In genomic region chr20:17859002-17859615, GRCh38 we compare ENCODE assay signal across 1 cellular context.
TF ChIP-seq lines count a peak whose summit lies in the region.

No MANE protein-coding gene starts in this region.

TF ChIP-seq in HepG2, 621 proteins besides CTCF, POLR2A, EP300 and RAD21 (continued from another document and continues in another):
- TF ChIP-seq THAP9 (CRISPR knock-in tag; IDR thresholded peaks at IDR 0.05; ENCODE audit: borderline replicate concordance) = peak; percentile 91
- TF ChIP-seq ZNF20 (CRISPR knock-in tag; IDR thresholded peaks at IDR 0.05) = no peak
- TF ChIP-seq NKX3-1 (CRISPR knock-in tag; IDR thresholded peaks at IDR 0.05) = peak; percentile 99
- peak; percentile 96 for TF ChIP-seq MAX (IDR thresholded peaks at IDR 0.05)
- TF ChIP-seq ZFP36L2 (CRISPR knock-in tag; IDR thresholded peaks at IDR 0.05) = 0 out of 2 replicates have a peak, but pooled peaks have one; percentile 84
- peak; percentile 92; the same call in 1 of the 2 replicates for TF ChIP-seq FUBP1 (CRISPR knock-in tag; IDR thresholded peaks at IDR 0.05; ENCODE audit: borderline replicate concordance)
- no peak for TF ChIP-seq TBP (CRISPR knock-in tag; IDR thresholded peaks at IDR 0.05)
- TF ChIP-seq SRF (IDR thresholded peaks at IDR 0.05; ENCODE audit: low read depth, low read length) = peak; percentile 59; the same call in 1 of the 2 replicates
- 0 out of 2 replicates have a peak, but pooled peaks have one; percentile 41 for TF ChIP-seq TEF (CRISPR knock-in tag; IDR thresholded peaks at IDR 0.05)
- TF ChIP-seq CC2D1A (CRISPR knock-in tag; IDR thresholded peaks at IDR 0.05) = peak; percentile 99
- no peak for TF ChIP-seq ZNF382 (CRISPR knock-in tag; IDR thresholded peaks at IDR 0.05; ENCODE audit: borderline replicate concordance)
- TF ChIP-seq ZFX (CRISPR knock-in tag; IDR thresholded peaks at IDR 0.05; ENCODE audit: low read depth) = peak; percentile 88
- no peak; the same call in 1 of the 2 replicates for TF ChIP-seq E2F5 (CRISPR knock-in tag; conservative IDR thresholded peaks at IDR 0.05)
- TF ChIP-seq ARNT (IDR thresholded peaks at IDR 0.05) = no peak
- peak; percentile 97 for TF ChIP-seq ZSCAN31 (CRISPR knock-in tag; IDR thresholded peaks at IDR 0.05; ENCODE audit: low read depth)
- TF ChIP-seq ARHGAP35 (CRISPR knock-in tag; IDR thresholded peaks at IDR 0.05; ENCODE audit: borderline replicate concordance) = peak; percentile 85
- TF ChIP-seq RAD51 (IDR thresholded peaks at IDR 0.05; ENCODE audit: borderline replicate concordance) = no peak
- TF ChIP-seq MTF1 (CRISPR knock-in tag; IDR thresholded peaks at IDR 0.05) = no peak
- no peak; the same call in 1 of the 2 replicates for TF ChIP-seq ZNF704 (CRISPR knock-in tag; IDR thresholded peaks at IDR 0.05; ENCODE audit: borderline replicate concordance)
- TF ChIP-seq HIC2 (CRISPR knock-in tag; IDR thresholded peaks at IDR 0.05; ENCODE audit: low read depth) = peak; percentile 100
- TF ChIP-seq LBX2 (CRISPR knock-in tag; IDR thresholded peaks at IDR 0.05; ENCODE audit: borderline replicate concordance) = peak; percentile 17; the same call in 1 of the 2 replicates
- TF ChIP-seq DMAP1 (CRISPR knock-in tag; IDR thresholded peaks at IDR 0.05) = peak; percentile 94
- peak; percentile 95 for TF ChIP-seq IKZF4 (CRISPR knock-in tag; IDR thresholded peaks at IDR 0.05; ENCODE audit: borderline replicate concordance, low read depth, not compliant biosample characterization)
- peak; percentile 95 for TF ChIP-seq ZNF33B (CRISPR knock-in tag; IDR thresholded peaks at IDR 0.05)
- peak; percentile 99 for TF ChIP-seq ZBTB20 (CRISPR knock-in tag; IDR thresholded peaks at IDR 0.05; ENCODE audit: borderline replicate concordance, low read depth)
- TF ChIP-seq SETDB1 (CRISPR knock-in tag; IDR thresholded peaks at IDR 0.05; ENCODE audit: borderline replicate concordance) = no peak
- peak; percentile 70 for TF ChIP-seq BHLHE40 (IDR thresholded peaks at IDR 0.05; ENCODE audit: low read length)
- TF ChIP-seq ZNF746 (CRISPR knock-in tag; IDR thresholded peaks at IDR 0.05) = peak; percentile 100
- peak; percentile 99 for TF ChIP-seq KAT7 (CRISPR knock-in tag; IDR thresholded peaks at IDR 0.05; ENCODE audit: borderline replicate concordance)
- no peak for TF ChIP-seq ZNF841 (CRISPR knock-in tag; IDR thresholded peaks at IDR 0.05; ENCODE audit: borderline replicate concordance)
- TF ChIP-seq ZNF850 (CRISPR knock-in tag; conservative IDR thresholded peaks at IDR 0.05) = no peak
- no peak for TF ChIP-seq HMGA1 (CRISPR knock-in tag; conservative IDR thresholded peaks at IDR 0.05)
- peak; percentile 99 for TF ChIP-seq ARNT2 (CRISPR knock-in tag; IDR thresholded peaks at IDR 0.05; ENCODE audit: low read depth)
- peak; percentile 100 for TF ChIP-seq HDAC2 (CRISPR knock-in tag; IDR thresholded peaks at IDR 0.05)
- TF ChIP-seq GATA4 (IDR thresholded peaks at IDR 0.05; ENCODE audit: borderline replicate concordance, low read depth) = peak; percentile 98
- TF ChIP-seq ATF3 (CRISPR knock-in tag; IDR thresholded peaks at IDR 0.05) = peak; percentile 83; the same call in 1 of the 2 replicates
- TF ChIP-seq RFX1 (IDR thresholded peaks at IDR 0.05) = no peak; the same call in 1 of the 2 replicates
- TF ChIP-seq FOXP4 (CRISPR knock-in tag; IDR thresholded peaks at IDR 0.05) = peak; percentile 100
- peak; percentile 97; the same call in 1 of the 2 replicates for TF ChIP-seq ZFP36L1 (CRISPR knock-in tag; IDR thresholded peaks at IDR 0.05)
- peak; percentile 74 for TF ChIP-seq ZBTB38 (CRISPR knock-in tag; IDR thresholded peaks at IDR 0.05)
- peak; percentile 61; the same call in 1 of the 2 replicates for TF ChIP-seq MYNN (CRISPR knock-in tag; IDR thresholded peaks at IDR 0.05; ENCODE audit: low read depth)
- TF ChIP-seq GPN1 (CRISPR knock-in tag; IDR thresholded peaks at IDR 0.05; ENCODE audit: borderline replicate concordance) = no peak
- TF ChIP-seq REXO4 (CRISPR knock-in tag; IDR thresholded peaks at IDR 0.05; ENCODE audit: borderline replicate concordance) = no peak
- no peak for TF ChIP-seq ZNF432 (CRISPR knock-in tag; IDR thresholded peaks at IDR 0.05; ENCODE audit: borderline replicate concordance)
- peak; percentile 82; the same call in 1 of the 2 replicates for TF ChIP-seq ZNF230 (CRISPR knock-in tag; IDR thresholded peaks at IDR 0.05)
- TF ChIP-seq ZMYM4 (CRISPR knock-in tag; IDR thresholded peaks at IDR 0.05) = peak; percentile 98
- peak; percentile 99 for TF ChIP-seq TOPORS (CRISPR knock-in tag; IDR thresholded peaks at IDR 0.05)
- peak; percentile 68; the same call in 1 of the 2 replicates for TF ChIP-seq ZNF652 (CRISPR knock-in tag; IDR thresholded peaks at IDR 0.05; ENCODE audit: borderline replicate concordance, low read depth)
- TF ChIP-seq ZBTB25 (CRISPR knock-in tag; IDR thresholded peaks at IDR 0.05) = peak; percentile 97
- peak; percentile 99 for TF ChIP-seq SOX5 (CRISPR knock-in tag; IDR thresholded peaks at IDR 0.05; ENCODE audit: borderline replicate concordance)
- peak; percentile 100 for TF ChIP-seq ZNF275 (CRISPR knock-in tag; IDR thresholded peaks at IDR 0.05; ENCODE audit: borderline replicate concordance)
- no peak for TF ChIP-seq ATM (IDR thresholded peaks at IDR 0.05; ENCODE audit: borderline replicate concordance)
